ENCODE assay signal across 25 cellular contexts in genomic region chr5:180823938-180824629, GRCh38. TPM values are rescaled to one million over a fixed set of nuclear protein-coding genes. Genes with fewer than 3 reads are reported as not detected.
A peak's percentile ranks its signal among the peaks of the same experiment; 100 is the strongest.
DNase-seq lines count a peak whose midpoint lies in the region; ATAC-seq, FAIRE-seq and TF ChIP-seq lines count a peak whose summit lies in the region.
"Had no signal": no experiment of that assay in that cellular context is flagged by ENCODE, and none has a peak within 500 bp of the region (broad histone marks: within the 10 kb centered on the region; RNA-seq: fewer than 3 reads in every experiment).

No MANE protein-coding gene starts in this region.

- H3K4me1 ChIP-seq in subcutaneous abdominal adipose tissue (ENCODE audit: control insufficient read depth in 5 of 5, insufficient read depth in 5 of 5, low read length in 5 of 5), result peaks cover 23 to 65% (median 53%) of the 10 kb centered on the region in 5 donors

- H3K36me3 ChIP-seq in subcutaneous abdominal adipose tissue (ENCODE audit: control insufficient read depth in 5 of 5, insufficient read depth in 5 of 5, low read length in 5 of 5), result no peaks in the 10 kb centered on the region
- H3K36me3 ChIP-seq: brain microvascular endothelial cell, neural progenitor cell, spleen had no signal

- H3K36me3 Mint-ChIP-seq in T-cell (peaks cover 6% of the 10 kb centered on the region), memory B cell (peaks cover 6% of the 10 kb centered on the region)
- H3K36me3 Mint-ChIP-seq: neural progenitor cell had no signal

- H3K27ac ChIP-seq in subcutaneous abdominal adipose tissue (ENCODE audit: low read depth, low read length), result peak overlapping the region; percentile 68
- H3K27ac ChIP-seq: brain microvascular endothelial cell, neural progenitor cell, spleen had no signal

- H3K9me3 Mint-ChIP-seq in T-cell, result peaks cover 0 to under 1% (median 0%) of the 10 kb centered on the region in 3 donors
- H3K9me3 Mint-ChIP-seq in memory B cell, result no peaks in the 10 kb centered on the region
- H3K9me3 Mint-ChIP-seq: activated CD4-positive, alpha-beta memory T cell treated with anti-CD3 and anti-CD28 coated beads, Interleukin-2, amount 10 ng/mL, durations not matched to agents 7 days and 5 days; activated T-cell treated with anti-CD3 and anti-CD28 coated beads, Interleukin-2, amount 50 U/mL, for 24 hours had no signal

- no peak for TF ChIP-seq CTCF in D721Med (IDR thresholded peaks at IDR 0.05; ENCODE audit: insufficient read depth, missing control alignments)

- peaks cover 21 to 36% (median 35%) of the 10 kb centered on the region in 3 donors for H3K4me1 Mint-ChIP-seq in T-cell
- H3K4me1 Mint-ChIP-seq in memory B cell, result peaks cover 13% of the 10 kb centered on the region

- H3K4me3 ChIP-seq in subcutaneous abdominal adipose tissue (ENCODE audit: low read depth in 1 of 5, low read length in 5 of 5), result no peak overlapping the region
- H3K4me3 ChIP-seq: neural progenitor cell, spleen had no signal

- H3K27ac Mint-ChIP-seq in T-cell, result peak overlapping the region; percentile 59 to 63
- peak overlapping the region; percentile 48 for H3K27ac Mint-ChIP-seq in memory B cell
- H3K27ac Mint-ChIP-seq: activated CD4-positive, alpha-beta memory T cell treated with anti-CD3 and anti-CD28 coated beads, Interleukin-2, amount 10 ng/mL, durations not matched to agents 7 days and 5 days; activated naive CD4-positive, alpha-beta T cell treated with anti-CD3 and anti-CD28 coated beads, Interleukin-2, amount 50 U/mL, for 72 hours; B cell; neural progenitor cell; progenitor cell of endocrine pancreas had no signal

- no peak for FAIRE-seq in D721Med (lab: Jason Lieb, UNC)
- FAIRE-seq: H54, kidney had no signal

- ATAC-seq in T-cell (replicated peaks in 1 of 4), result peak in 1 of 4 experiments; percentile 40
- ATAC-seq in memory B cell (ENCODE audit: low read depth), result no peak
- ATAC-seq in HG03432 (IDR thresholded peaks at IDR 0.05; ENCODE audit: unreplicated experiment), result no peak
- ATAC-seq: activated naive CD4-positive, alpha-beta T cell treated with anti-CD3 and anti-CD28 coated beads, Interleukin-2, amount 50 U/mL, for 72 hours had no signal

- H3K4me3 Mint-ChIP-seq in T-cell (peak overlapping the region in 1 of 3 donors; percentile 31), memory B cell (no peak overlapping the region)
- H3K4me3 Mint-ChIP-seq: activated CD4-positive, alpha-beta memory T cell treated with anti-CD3 and anti-CD28 coated beads, Interleukin-2, amount 10 ng/mL, durations not matched to agents 7 days and 5 days; activated T-cell treated with anti-CD3 and anti-CD28 coated beads, Interleukin-2, amount 50 U/mL, for 24 hours; B cell; neural progenitor cell had no signal

- CTCF ChIA-PET in T-cell (lab: Charles Lee), result no interaction called here

- POLR2A ChIA-PET in T-cell (lab: Charles Lee), result no interaction called here

- H3K9ac ChIP-seq in subcutaneous abdominal adipose tissue (ENCODE audit: low read length in 5 of 5), result peak overlapping the region in 1 of 5 donors; percentile 2
- H3K9ac ChIP-seq: neural progenitor cell had no signal

- DNase-seq in NCI-H524 (lab: John Stamatoyannopoulos, UW), result peak; percentile 38 to 55
- DNase-seq in NCI-H524 treated with DMSO at 0.1 percent for 48 hours (lab: John Stamatoyannopoulos, UW), result no peak
- DNase-seq in T-cell, result no peak
- no peak for DNase-seq in memory B cell (ENCODE audit: low spot score in 2 of 2)
- no peak for DNase-seq in kidney glomerular epithelial cell (lab: John Stamatoyannopoulos, UW)
- DNase-seq in D721Med (ENCODE audit: insufficient read length, low spot score), result no peak
- DNase-seq: activated CD4-positive, alpha-beta memory T cell treated with anti-CD3 and anti-CD28 coated beads, Interleukin-2, amount 10 ng/mL, durations not matched to agents 7 days and 5 days; activated T-cell treated with anti-CD3 and anti-CD28 coated beads, Interleukin-2, amount 50 U/mL, for 24 hours; brain microvascular endothelial cell; Caco-2; Kasumi-1; NCI-H1092; NCI-H2081 treated with DMSO at 0.1 percent for 48 hours; NCI-H510A; Right ventricle myocardium superior; spleen; stimulated activated CD8-positive, alpha-beta memory T cell treated with anti-CD3 and anti-CD28 coated beads, Interleukin-4, amount 100 ng/mL, for 48 hours had no signal

- no peaks in the 10 kb centered on the region for H3K27me3 Mint-ChIP-seq in T-cell
- H3K27me3 Mint-ChIP-seq in memory B cell, result no peaks in the 10 kb centered on the region
- H3K27me3 Mint-ChIP-seq: activated CD4-positive, alpha-beta memory T cell treated with anti-CD3 and anti-CD28 coated beads, Interleukin-2, amount 10 ng/mL, durations not matched to agents 7 days and 5 days; activated T-cell treated with anti-CD3 and anti-CD28 coated beads, Interleukin-2, amount 50 U/mL, for 24 hours; B cell had no signal

- H3K27me3 ChIP-seq in subcutaneous abdominal adipose tissue (ENCODE audit: control insufficient read depth in 5 of 5, insufficient read depth in 4 of 5, low read length in 5 of 5), result no peaks in the 10 kb centered on the region
- H3K27me3 ChIP-seq: brain microvascular endothelial cell, neural progenitor cell, spleen had no signal

- peaks cover 0 to 3% (median 0%) of the 10 kb centered on the region in 5 donors for H3K9me3 ChIP-seq in subcutaneous abdominal adipose tissue (ENCODE audit: control insufficient read depth in 5 of 5, low read length in 5 of 5)

RNA-seq across cellular contexts. Expression of gene MGAT1, which starts 21.5 kb away (rescaled TPM):
- total RNA-seq in T-cell, result 100 to 1,000 TPM in 3 of 5 donors, 10 to 100 TPM in 2; 83.1 to 198 (median 145) TPM

RNA-seq across cellular contexts. Expression of gene ZFP62, which starts 37.0 kb away (rescaled TPM):
- total RNA-seq in T-cell, result 10 to 100 TPM; 26.9 to 61.7 (median 54.9) TPM

Comparison
In these comparisons a context has a peak if more than half of its experiments do, and no peak if none do; other contexts are left out.
1. DNase-seq: peak in NCI-H524 (2 of 2); none in NCI-H524 treated with DMSO at 0.1 percent for 48 hours (single experiment), T-cell (0 of 34), memory B cell (0 of 2), kidney glomerular epithelial cell (single experiment) and D721Med (single experiment).